ENCODE assay signal across 21 cellular contexts in genomic region chr10:99678921-99679320, GRCh38.
"Had no signal": no experiment of that assay in that cellular context is flagged by ENCODE, and none has a peak within 500 bp of the region (broad histone marks: within the 10 kb centered on the region; RNA-seq: fewer than 3 reads in every experiment).

No MANE protein-coding gene starts in this region.

- H3K36me3 ChIP-seq: ovary, uterus had no signal

- DNase-seq: hypothalamus; immature natural killer cell; kidney; left colon; left lung; mesendoderm; naive B cell; natural killer cell; ovary; retina; right cardiac atrium; stimulated activated CD4-positive, alpha-beta T cell treated with anti-CD3 and anti-CD28 coated beads, Interleukin-12 subunit alpha, Interleukin-12 subunit beta, amount 100 ng/mL, for 4 hours; stimulated activated CD4-positive, alpha-beta T cell treated with anti-CD3 and anti-CD28 coated beads, Interleukin-15, amount 100 ng/mL, for 24 hours; stimulated activated CD4-positive, alpha-beta T cell treated with anti-CD3 and anti-CD28 coated beads, Interleukin-2, amount 100 ng/mL, for 24 hours; stimulated activated CD4-positive, alpha-beta T cell treated with anti-CD3 and anti-CD28 coated beads, Interleukin-4, amount 100 ng/mL, for 1 hour; stimulated activated naive CD4-positive, alpha-beta T cell; uterus had no signal

- H3K4me1 ChIP-seq: tibial nerve, uterus had no signal

- H3K9me3 ChIP-seq: left lung, ovary, tibial nerve, uterus had no signal

- H3K27ac ChIP-seq: left lung, ovary, skin epidermis, tibial nerve, uterus had no signal

- ATAC-seq: left colon, left lung, natural killer cell, right cardiac atrium, sciatic nerve had no signal

- H3K4me3 ChIP-seq: left lung, lung, ovary, skin epidermis, tibial nerve, uterus had no signal

- H3K27me3 ChIP-seq: left lung, ovary, tibial nerve, uterus had no signal
